9 cellular contexts compared by ENCODE assay signal in the genomic region with DNA sequence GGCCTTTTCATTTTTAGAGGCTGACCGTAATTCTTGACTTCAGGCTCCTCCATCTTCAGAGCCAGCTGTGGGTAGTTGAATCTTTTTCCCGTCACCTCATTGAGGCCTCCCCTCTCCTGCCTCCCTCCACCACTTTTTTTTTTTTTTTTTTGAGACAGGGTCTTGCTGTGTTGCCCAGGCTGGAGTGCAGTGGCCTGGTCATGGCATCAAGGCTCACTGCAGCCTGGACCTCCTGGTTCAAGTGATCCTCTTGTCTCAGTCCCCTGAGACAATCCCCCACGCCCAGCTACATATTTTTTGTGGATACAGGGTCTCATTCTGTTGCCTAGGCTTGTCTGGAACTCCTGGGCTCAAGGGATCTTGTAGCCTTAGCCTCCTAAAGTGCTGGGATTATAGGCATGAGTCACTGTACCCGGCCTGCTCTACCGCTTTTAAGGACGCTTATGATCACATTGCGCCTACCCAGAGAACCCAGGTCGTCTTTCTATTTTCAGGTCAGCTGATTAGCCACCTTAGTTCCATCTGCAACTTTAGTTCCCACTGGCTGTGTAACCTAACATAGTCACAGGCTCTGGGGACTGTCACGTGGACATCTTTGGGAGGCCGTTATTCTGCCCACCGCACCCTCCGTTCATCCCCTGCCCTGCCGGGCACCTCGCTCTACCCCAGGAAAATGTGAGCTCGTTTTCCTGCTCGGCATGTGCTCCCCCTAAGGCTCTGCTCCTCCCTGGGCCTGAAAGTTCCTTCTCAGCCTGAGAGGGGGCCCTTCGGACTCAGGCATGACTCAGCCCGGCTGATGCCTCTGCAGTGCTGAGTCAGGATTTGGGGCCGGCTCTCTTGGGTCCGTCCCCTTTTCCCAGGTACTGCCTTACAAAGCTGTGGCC. TPM values are rescaled to one million over a fixed set of nuclear protein-coding genes. Genes with fewer than 3 reads are reported as not detected.
DNase-seq lines count a peak whose midpoint lies in the region; TF ChIP-seq lines count a peak whose summit lies in the region.
"Had no signal": no experiment of that assay in that cellular context is flagged by ENCODE, and none has a peak within 500 bp of the region (broad histone marks: within the 10 kb centered on the region; RNA-seq: fewer than 3 reads in every experiment).

No MANE protein-coding gene starts in this region.

- H3K4me1 ChIP-seq in hepatocyte (ENCODE audit: insufficient read depth) (peaks cover 46% of the 10 kb centered on the region), thymus (ENCODE audit: control insufficient read depth, insufficient read depth, low read length) (no peaks in the 10 kb centered on the region), esophagus muscularis mucosa (peaks cover 11 to 46% (median 34%) of the 10 kb centered on the region in 4 donors)

- DNase-seq in HPDE6-E6E7 (ENCODE audit: extremely low spot score) (peak; percentile 81), amniotic epithelial cell (ENCODE audit: low read depth) (peak; percentile 68), hepatocyte (ENCODE audit: low spot score) (peak; percentile 85), esophagus muscularis mucosa (ENCODE audit: extremely low spot score) (no peak), KG1 (lab: John Stamatoyannopoulos, UW) (no peak)
- no peak for DNase-seq in stimulated activated CD4-positive, alpha-beta T cell treated with anti-CD3 and anti-CD28 coated beads, Interleukin-12 subunit alpha, Interleukin-12 subunit beta, amount 100 ng/mL, for 4 hours
- DNase-seq: activated T-cell treated with anti-CD3 and anti-CD28 coated beads, Interleukin-2, amount 50 U/mL, for 4 hours; RPMI8226 had no signal

- no peak for TF ChIP-seq POLR2A in esophagus muscularis mucosa (IDR thresholded peaks at IDR 0.05; ENCODE audit: low read depth)

- H3K27ac ChIP-seq in hepatocyte (peak overlapping the region; percentile 87), thymus (ENCODE audit: low read depth) (peak overlapping the region; percentile 22), esophagus muscularis mucosa (replicated peaks in 1 of 4) (peak overlapping the region in 1 of 4 donors; percentile 65)

- intact Hi-C loops in esophagus muscularis mucosa (cut with DNase I): no loop called here

- no peak for TF ChIP-seq CTCF in hepatocyte (IDR thresholded peaks at IDR 0.05; ENCODE audit: poor library complexity)
- no peak for TF ChIP-seq CTCF in esophagus muscularis mucosa (IDR thresholded peaks at IDR 0.05)

- TF ChIP-seq EP300 in esophagus muscularis mucosa (IDR thresholded peaks at IDR 0.05): no peak

- H3K4me3 ChIP-seq in hepatocyte (no peak overlapping the region), thymus (ENCODE audit: low read length) (no peak overlapping the region), esophagus muscularis mucosa (no peak overlapping the region)

- WGBS in hepatocyte (ENCODE audit: low lambda C conversion rate, missing lambda C conversion rate): 56% methylated on average over 20 of the region's 20 CpGs
- WGBS in thymus: 83% methylated on average over 20 of the region's 20 CpGs
- 76% methylated on average over 19 of the region's 20 CpGs for WGBS in esophagus muscularis mucosa

- H3K9me3 ChIP-seq in hepatocyte (ENCODE audit: low read depth) (no peaks in the 10 kb centered on the region), thymus (ENCODE audit: control insufficient read depth) (peaks cover 1% of the 10 kb centered on the region), esophagus muscularis mucosa (no peaks in the 10 kb centered on the region)

- H4K20me1 ChIP-seq in hepatocyte (ENCODE audit: insufficient read depth, poor library complexity, severe bottlenecking): no peaks in the 10 kb centered on the region

- no peaks in the 10 kb centered on the region for H3K79me2 ChIP-seq in hepatocyte

- no peaks in the 10 kb centered on the region for H3K36me3 ChIP-seq in hepatocyte (replicated peaks; ENCODE audit: insufficient read depth, low read depth)
- H3K36me3 ChIP-seq in thymus (ENCODE audit: control insufficient read depth, insufficient read depth): peaks cover 5% of the 10 kb centered on the region
- H3K36me3 ChIP-seq in esophagus muscularis mucosa: peaks cover 6 to 46% (median 44%) of the 10 kb centered on the region in 4 donors

- H2AFZ ChIP-seq in hepatocyte: no peak overlapping the region

- H3K27me3 ChIP-seq in hepatocyte (no peaks in the 10 kb centered on the region), thymus (ENCODE audit: control insufficient read depth, insufficient read depth) (no peaks in the 10 kb centered on the region), esophagus muscularis mucosa (peaks cover 0 to 27% (median 9%) of the 10 kb centered on the region in 4 donors)

- no peaks in the 10 kb centered on the region for H3K9me2 ChIP-seq in hepatocyte (replicated peaks; ENCODE audit: insufficient read depth)

- peak overlapping the region; percentile 28 for H3K4me2 ChIP-seq in hepatocyte

RNA-seq across cellular contexts. Expression of a gene that starts 13.4 kb away (rescaled TPM):
- total RNA-seq in hepatocyte (14.0 and 16.0 TPM in 2 replicates), esophagus muscularis mucosa (100 to 1,000 TPM in 1 of 4 donors, 10 to 100 TPM in 3; 29.0 to 104 (median 74.0) TPM)
- polyA plus RNA-seq in hepatocyte (14.2 and 28.2 TPM in 2 replicates), thymus (193 TPM)

RNA-seq across cellular contexts. Expression of a gene that starts 42.1 kb away (rescaled TPM):
- total RNA-seq in hepatocyte (12.4 and 35.3 TPM in 2 replicates), esophagus muscularis mucosa (1 to 10 TPM in 3 of 4 donors, under 1 TPM in 1; 0.42 to 2.0 (median 1.2) TPM)
- polyA plus RNA-seq in hepatocyte (31.0 and 40.3 TPM in 2 replicates), thymus (83.7 TPM)
- total RNA-seq: activated T-cell treated with anti-CD3 and anti-CD28 coated beads, Interleukin-2, amount 50 U/mL, for 4 hours had no signal

RNA-seq across cellular contexts. Expression of a gene that starts 52.6 kb away (rescaled TPM):
- total RNA-seq in hepatocyte (not detected in 2 replicates), esophagus muscularis mucosa (not detected)
- polyA plus RNA-seq in hepatocyte (0.21 TPM in 1 of 2 replicates, not detected in the other), thymus (0.75 TPM)
- total RNA-seq: activated T-cell treated with anti-CD3 and anti-CD28 coated beads, Interleukin-2, amount 50 U/mL, for 4 hours had no signal

Comparison
In these comparisons a context has a peak if more than half of its experiments do, and no peak if none do; other contexts are left out.
1. DNase-seq: peak in HPDE6-E6E7 (single experiment), amniotic epithelial cell (single experiment) and hepatocyte (single experiment); none in esophagus muscularis mucosa (single experiment), KG1 (single experiment) and stimulated activated CD4-positive, alpha-beta T cell treated with anti-CD3 and anti-CD28 coated beads, Interleukin-12 subunit alpha, Interleukin-12 subunit beta, amount 100 ng/mL, for 4 hours (single experiment).